Comparison of ENCODE assay signal across 16 cellular contexts in genomic region chr2:27255187-27255586, GRCh38. TPM values are rescaled to one million over a fixed set of nuclear protein-coding genes. Genes with fewer than 3 reads are reported as not detected.
DNase-seq lines count a peak whose midpoint lies in the region; ATAC-seq and TF ChIP-seq lines count a peak whose summit lies in the region.
"Had no signal": no experiment of that assay in that cellular context is flagged by ENCODE, and none has a peak within 500 bp of the region (broad histone marks: within the 10 kb centered on the region; RNA-seq: fewer than 3 reads in every experiment).

No MANE protein-coding gene starts in this region.

- POLR2A ChIA-PET in PC-3 (lab: Charles Lee; ENCODE audit: unreplicated experiment): interaction anchor here (0.6 kb wide), 1 partner anchor 28 kb away, joined by 3 read pairs; no protein-coding TSS in a partner anchor

- ATAC-seq in PC-3: no peak
- no peak for ATAC-seq in GM21529 (IDR thresholded peaks at IDR 0.05; ENCODE audit: unreplicated experiment)
- no peak for ATAC-seq in GM21423 (IDR thresholded peaks at IDR 0.05; ENCODE audit: unreplicated experiment)

- H3K27ac ChIP-seq in cardiac muscle cell (peak overlapping the region; percentile 6), PC-3 (ENCODE audit: low read length) (peak overlapping the region; percentile 57)

- H3K4me1 ChIP-seq in cardiac muscle cell (ENCODE audit: low read depth): peaks cover 14% of the 10 kb centered on the region
- H3K4me1 ChIP-seq in PC-3 (ENCODE audit: insufficient read depth, low read length): peaks cover 21% of the 10 kb centered on the region
- peaks cover 28% of the 10 kb centered on the region for H3K4me1 ChIP-seq in skeletal muscle satellite cell (ENCODE audit: control insufficient read depth, insufficient read depth, low read length)

- peaks cover 22% of the 10 kb centered on the region for H3K36me3 ChIP-seq in cardiac muscle cell
- no peaks in the 10 kb centered on the region for H3K36me3 ChIP-seq in PC-3 (ENCODE audit: low read depth, low read length)
- H3K36me3 ChIP-seq in skeletal muscle satellite cell (ENCODE audit: insufficient read depth, low read length): no peaks in the 10 kb centered on the region

- peaks cover 4% of the 10 kb centered on the region; the same call in 1 of the 2 replicates for H4K20me1 ChIP-seq in PC-3 (ENCODE audit: low read length)

- H3K4me3 ChIP-seq in cardiac muscle cell (no peak overlapping the region), PC-3 (ENCODE audit: low read length) (no peak overlapping the region), skeletal muscle satellite cell (ENCODE audit: low read length) (peak overlapping the region; percentile 29)

- DNase-seq in cardiac muscle cell (ENCODE audit: low read depth in 1 of 2, low spot score in 1 of 2) (peak in 1 of 2 donors; percentile 38), cardiac septum (ENCODE audit: low spot score) (no peak), PC-3 (no peak), dermis blood vessel endothelial cell (peak; percentile 9), NCI-H748 (lab: John Stamatoyannopoulos, UW; ENCODE audit: unreplicated experiment) (no peak)
- DNase-seq: KG1, NCI-H1105, NCI-H1694 treated with DMSO at 0.1 percent for 48 hours, NCI-H446 treated with DMSO at 0.1 percent for 48 hours, NCI-H774 had no signal

- TF ChIP-seq CTCF in cardiac muscle cell (IDR thresholded peaks at IDR 0.05; ENCODE audit: low read depth, low read length) (no peak), PC-3 (conservative IDR thresholded peaks at IDR 0.05; ENCODE audit: low read depth, low read length) (no peak)

- peaks cover 4% of the 10 kb centered on the region for H3F3A ChIP-seq in PC-3 (ENCODE audit: low read length, unreplicated experiment)

- no peaks in the 10 kb centered on the region for H3K79me2 ChIP-seq in PC-3 (ENCODE audit: low read length)

- no peaks in the 10 kb centered on the region for H3K9me2 ChIP-seq in PC-3 (replicated peaks; ENCODE audit: low read length)

- H3K27me3 ChIP-seq in cardiac muscle cell (no peaks in the 10 kb centered on the region), PC-3 (ENCODE audit: low read length) (peaks cover under 1% of the 10 kb centered on the region; the same call in 1 of the 2 replicates), skeletal muscle satellite cell (ENCODE audit: control insufficient read depth, insufficient read depth, low read length) (peaks cover 29% of the 10 kb centered on the region)

- H3K9me3 ChIP-seq in cardiac muscle cell (ENCODE audit: low read depth) (no peaks in the 10 kb centered on the region), PC-3 (ENCODE audit: low read length) (no peaks in the 10 kb centered on the region), skeletal muscle satellite cell (replicated peaks; ENCODE audit: low read length) (no peaks in the 10 kb centered on the region)

- H3K4me2 ChIP-seq in PC-3 (ENCODE audit: low read length) (peak overlapping the region; percentile 45), skeletal muscle satellite cell (ENCODE audit: low read length) (peak overlapping the region; percentile 49)

- no TSS peak for BruUV-seq in PC-3 (replicated peaks; lab: Mats Ljungman, UMichigan)

- H2AFZ ChIP-seq in PC-3 (ENCODE audit: low read length): no peak overlapping the region

- H3K9ac ChIP-seq in PC-3 (ENCODE audit: low read length): no peak overlapping the region; the same call in 1 of the 2 replicates
- no peak overlapping the region for H3K9ac ChIP-seq in skeletal muscle satellite cell (ENCODE audit: low read depth, low read length)

- CTCF ChIA-PET in PC-3 (lab: Charles Lee): interaction anchor here (0.7 to 0.9 kb wide), 3 partner anchors 20 to 48 kb away, joined by 3 to 4 read pairs (median 3); no protein-coding TSS in a partner anchor

- intact Hi-C loops in cardiac septum (cut with DNase I) (no loop called here), PC-3 (cut with micrococcal nuclease) (no loop called here)

RNA-seq across cellular contexts. Expression of gene SLC30A3, which starts 7.7 kb away (rescaled TPM):
- total RNA-seq in cardiac muscle cell (75.1 and 84.7 TPM in 2 replicates), cardiac septum (10.2 TPM), PC-3 (2014; rRNA removed) (0.36 TPM in 1 of 2 replicates, not detected in the other), dermis blood vessel endothelial cell (17.9 and 25.8 TPM in 2 replicates)
- polyA plus RNA-seq in cardiac muscle cell: 111 and 139 TPM in 2 replicates
- total RNA-seq in skeletal muscle satellite cell (2012; rRNA removed): not detected in 2 replicates
- total RNA-seq: M059J had no signal

RNA-seq across cellular contexts. Expression of gene DNAJC5G, which starts 20.0 kb away (rescaled TPM):
- total RNA-seq in cardiac muscle cell: 3.6 and 14.1 TPM in 2 replicates
- 4.4 and 7.5 TPM in 2 replicates for polyA plus RNA-seq in cardiac muscle cell
- total RNA-seq in cardiac septum: 1.6 TPM
- not detected in 2 replicates for total RNA-seq in PC-3 (2014; rRNA removed)
- 0.93 and 2.7 TPM in 2 replicates for total RNA-seq in dermis blood vessel endothelial cell
- total RNA-seq in skeletal muscle satellite cell (2012; rRNA removed): not detected in 2 replicates
- total RNA-seq: A172, H4, M059J had no signal

RNA-seq across cellular contexts. Expression of gene TRIM54, which starts 27.0 kb away (rescaled TPM):
- total RNA-seq in cardiac muscle cell: 53.1 and 65.9 TPM in 2 replicates
- polyA plus RNA-seq in cardiac muscle cell: 41.6 and 46.7 TPM in 2 replicates
- 218 TPM for total RNA-seq in cardiac septum
- 0.51 and 1.6 TPM in 2 replicates for total RNA-seq in PC-3 (2014; rRNA removed)
- total RNA-seq in dermis blood vessel endothelial cell: 0.74 and 1.2 TPM in 2 replicates
- 2.2 TPM in 1 of 2 replicates, not detected in the other for total RNA-seq in skeletal muscle satellite cell (2012; rRNA removed)

RNA-seq across cellular contexts. Expression of gene CAD, which starts 38.0 kb away (rescaled TPM):
- total RNA-seq in cardiac muscle cell (31.1 and 51.7 TPM in 2 replicates), cardiac septum (11.0 TPM), PC-3 (2014; rRNA removed) (85.9 and 121 TPM in 2 replicates), dermis blood vessel endothelial cell (33.5 and 69.8 TPM in 2 replicates)
- 30.1 and 31.0 TPM in 2 replicates for polyA plus RNA-seq in cardiac muscle cell
- total RNA-seq in skeletal muscle satellite cell (2012; rRNA removed): 29.7 and 38.0 TPM in 2 replicates

RNA-seq across cellular contexts. Expression of gene SLC5A6, which starts 43.1 kb away (rescaled TPM):
- 28.4 and 42.9 TPM in 2 replicates for total RNA-seq in cardiac muscle cell
- 34.4 and 40.8 TPM in 2 replicates for polyA plus RNA-seq in cardiac muscle cell
- 11.4 TPM for total RNA-seq in cardiac septum
- 46.0 and 48.1 TPM in 2 replicates for total RNA-seq in PC-3 (2014; rRNA removed)
- total RNA-seq in dermis blood vessel endothelial cell: 52.8 and 58.4 TPM in 2 replicates
- 27.1 and 43.7 TPM in 2 replicates for total RNA-seq in skeletal muscle satellite cell (2012; rRNA removed)

Comparison
In these comparisons a context has a peak if more than half of its experiments do, and no peak if none do; other contexts are left out.
1. RNA of gene TRIM54, which starts 27.0 kb away (total RNA-seq): 218 TPM in cardiac septum (single experiment) and 53.1 to 65.9 TPM in cardiac muscle cell; 0.74 to 1.2 TPM in dermis blood vessel endothelial cell and 0.51 to 1.6 TPM in PC-3; every median in the first group is over 10 times any median in the second.